In genomic region chr18:50142441-50143120, GRCh38 we compare ENCODE assay signal across 20 cellular contexts. TPM values are rescaled to one million over a fixed set of nuclear protein-coding genes. Genes with fewer than 3 reads are reported as not detected.
DNase-seq lines count a peak whose midpoint lies in the region; FAIRE-seq and TF ChIP-seq lines count a peak whose summit lies in the region.
"Had no signal": no experiment of that assay in that cellular context is flagged by ENCODE, and none has a peak within 500 bp of the region (broad histone marks: within the 10 kb centered on the region; RNA-seq: fewer than 3 reads in every experiment).

No MANE protein-coding gene starts in this region.

- no peaks in the 10 kb centered on the region for H3K9me3 Mint-ChIP-seq in osteocyte (ENCODE audit: unreplicated experiment)

- no peak overlapping the region for H3K4me3 Mint-ChIP-seq in osteocyte (ENCODE audit: unreplicated experiment)

- peak; percentile 39 for FAIRE-seq in GM18507 (lab: Jason Lieb, UNC)
- FAIRE-seq: GM19239 had no signal

- H3K4me3 ChIP-seq in WERI-Rb-1 (ENCODE audit: low read depth, low read length): no peak overlapping the region

- H3K27me3 Mint-ChIP-seq in osteocyte (ENCODE audit: unreplicated experiment): no peaks in the 10 kb centered on the region

- H3K27ac ChIP-seq in WERI-Rb-1 (peak overlapping the region; percentile 15), epithelial cell of prostate (peak overlapping the region; percentile 67)
- H3K27ac ChIP-seq: C4-2B had no signal

- H3K9me3 ChIP-seq in WERI-Rb-1 (ENCODE audit: severe bottlenecking): no peaks in the 10 kb centered on the region
- H3K9me3 ChIP-seq: SK-N-SH had no signal

- DNase-seq in GM18507 (ENCODE audit: extremely low spot score, insufficient read length, low read depth) (no peak), WERI-Rb-1 (no peak), epithelial cell of prostate (ENCODE audit: low read depth, low spot score) (peak; percentile 66), renal cortical epithelial cell (ENCODE audit: low read depth) (peak; percentile 86), osteocyte (ENCODE audit: extremely low spot score, unreplicated experiment) (no peak), AML-193 (lab: John Stamatoyannopoulos, UW) (no peak)
- DNase-seq in stimulated activated CD4-positive, alpha-beta T cell treated with anti-CD3 and anti-CD28 coated beads, Interleukin-2, amount 100 ng/mL, for 24 hours: no peak
- DNase-seq: ACHN, DND-41, HCEC 1CT, NCI-H1105 treated with DMSO at 0.1 percent for 48 hours, NCI-H1694, NCI-H2081 treated with DMSO at 0.1 percent for 48 hours, NCI-H510A, NCI-H774, SHP77 treated with DMSO at 0.1 percent for 48 hours, SK-N-SH had no signal

- H3K27me3 ChIP-seq in WERI-Rb-1 (ENCODE audit: insufficient read depth, low read depth, severe bottlenecking): no peaks in the 10 kb centered on the region

- TF ChIP-seq CTCF in WERI-Rb-1 (IDR thresholded peaks at IDR 0.05; ENCODE audit: low read depth, low read length) (no peak), osteocyte (IDR thresholded peaks at IDR 0.05) (no peak)

- no peaks in the 10 kb centered on the region for H3K36me3 Mint-ChIP-seq in osteocyte (ENCODE audit: unreplicated experiment)

- no peaks in the 10 kb centered on the region for H3K4me1 Mint-ChIP-seq in osteocyte (ENCODE audit: unreplicated experiment)

- H3K27ac Mint-ChIP-seq in osteocyte (ENCODE audit: unreplicated experiment): no peak overlapping the region

- no peaks in the 10 kb centered on the region for H3K36me3 ChIP-seq in WERI-Rb-1

RNA-seq across cellular contexts. Expression of gene MYO5B, which starts 52.4 kb away (rescaled TPM):
- total RNA-seq in renal cortical epithelial cell: 50.0 and 79.2 TPM in 2 replicates
- total RNA-seq in osteocyte: not detected in 2 replicates
- total RNA-seq: G401 had no signal

Comparison
In these comparisons a context has a peak if more than half of its experiments do, and no peak if none do; other contexts are left out.
1. DNase-seq: peak in epithelial cell of prostate (single experiment) and renal cortical epithelial cell (single experiment); none in GM18507 (single experiment), WERI-Rb-1 (single experiment), osteocyte (single experiment), AML-193 (0 of 2) and stimulated activated CD4-positive, alpha-beta T cell treated with anti-CD3 and anti-CD28 coated beads, Interleukin-2, amount 100 ng/mL, for 24 hours (0 of 2).
2. RNA of gene MYO5B, which starts 52.4 kb away (total RNA-seq): 50.0 to 79.2 TPM in renal cortical epithelial cell; not detected in osteocyte; every median in the first group is over 10 times any median in the second.